Comparison of ENCODE assay signal across 29 cellular contexts in genomic region chr7:30836991-30837390, GRCh38.
"Had no signal": no experiment of that assay in that cellular context is flagged by ENCODE, and none has a peak within 500 bp of the region (broad histone marks: within the 10 kb centered on the region; RNA-seq: fewer than 3 reads in every experiment).

No MANE protein-coding gene starts in this region.

- H3K27ac ChIP-seq: coronary artery, esophagus squamous epithelium, heart right ventricle, lower lobe of right lung, neutrophil, prostate gland, right atrium auricular region, stomach, thyroid gland, upper lobe of left lung had no signal

- H3K27ac Mint-ChIP-seq: natural killer cell treated with Interleukin-12 subunit alpha and Interleukin-12 subunit beta and Interleukin-15 and Interleukin-18, amount 100 ng/mL, for 72 hours; stimulated activated effector memory CD8-positive, alpha-beta T cell treated with anti-CD3 and anti-CD28 coated beads, Interleukin-12 subunit alpha, Interleukin-12 subunit beta, amount 100 ng/mL, for 72 hours had no signal

- H3K4me3 ChIP-seq: coronary artery, esophagus squamous epithelium, heart right ventricle, lower lobe of right lung, mucosa of descending colon, prostate gland, right atrium auricular region, smooth muscle cell, stomach, thyroid gland, upper lobe of left lung had no signal

- H3K4me2 ChIP-seq: smooth muscle cell had no signal

- H3K27me3 Mint-ChIP-seq: naive B cell; natural killer cell treated with Interleukin-12 subunit alpha and Interleukin-12 subunit beta and Interleukin-15 and Interleukin-18, amount 100 ng/mL, for 72 hours had no signal

- ATAC-seq: heart right ventricle; left cardiac atrium; left ventricle myocardium superior; lower lobe of right lung; mucosa of descending colon; natural killer cell treated with Interleukin-12 subunit alpha and Interleukin-12 subunit beta and Interleukin-15 and Interleukin-18, amount 100 ng/mL, for 72 hours; sciatic nerve; stimulated activated effector memory CD8-positive, alpha-beta T cell treated with anti-CD3 and anti-CD28 coated beads, Interleukin-12 subunit alpha, Interleukin-12 subunit beta, amount 100 ng/mL, for 72 hours had no signal

- H3K4me1 ChIP-seq: esophagus squamous epithelium, prostate gland, stomach had no signal

- H3K9me3 Mint-ChIP-seq: natural killer cell treated with Interleukin-12 subunit alpha and Interleukin-12 subunit beta and Interleukin-15 and Interleukin-18, amount 100 ng/mL, for 72 hours had no signal

- H3K4me1 Mint-ChIP-seq: naive B cell; stimulated activated effector memory CD8-positive, alpha-beta T cell treated with anti-CD3 and anti-CD28 coated beads, Interleukin-12 subunit alpha, Interleukin-12 subunit beta, amount 100 ng/mL, for 72 hours had no signal

- H3K27me3 ChIP-seq: esophagus squamous epithelium, heart right ventricle, neutrophil, right atrium auricular region, stomach, thyroid gland, upper lobe of left lung had no signal

- DNase-seq: dermis blood vessel endothelial cell; effector memory CD4-positive, alpha-beta T cell; erythroblast; esophagus squamous epithelium; foreskin melanocyte; glutamatergic neuron; heart right ventricle; hippocampal formation; left cardiac atrium; left ventricle myocardium superior; lower lobe of right lung; mucosa of descending colon; naive B cell; stimulated activated CD4-positive, alpha-beta T cell treated with anti-CD3 and anti-CD28 coated beads, Interleukin-12 subunit alpha, Interleukin-12 subunit beta, amount 100 ng/mL, for 4 hours; stimulated activated CD4-positive, alpha-beta T cell treated with anti-CD3 and anti-CD28 coated beads, Interleukin-1b, Interleukin-23, amount 100 ng/mL, for 48 hours; stimulated activated CD4-positive, alpha-beta T cell treated with anti-CD3 and anti-CD28 coated beads, Interleukin-4, amount 100 ng/mL, for 24 hours; stimulated activated naive CD4-positive, alpha-beta T cell treated with Interleukin-2 at 50 U/mL for 16 hours; stomach; thyroid gland; upper lobe of left lung had no signal

- H3K4me3 Mint-ChIP-seq: naive B cell; natural killer cell treated with Interleukin-12 subunit alpha and Interleukin-12 subunit beta and Interleukin-15 and Interleukin-18, amount 100 ng/mL, for 72 hours; neural crest cell; stimulated activated effector memory CD8-positive, alpha-beta T cell treated with anti-CD3 and anti-CD28 coated beads, Interleukin-12 subunit alpha, Interleukin-12 subunit beta, amount 100 ng/mL, for 72 hours had no signal

- H3K36me3 ChIP-seq: neutrophil, prostate gland, right atrium auricular region, thyroid gland had no signal

- H3K36me3 Mint-ChIP-seq: stimulated activated effector memory CD8-positive, alpha-beta T cell treated with anti-CD3 and anti-CD28 coated beads, Interleukin-12 subunit alpha, Interleukin-12 subunit beta, amount 100 ng/mL, for 72 hours had no signal

- H3K9me3 ChIP-seq: neutrophil, prostate gland, right atrium auricular region, thyroid gland had no signal
